ENCODE assay signal across 11 cellular contexts in the genomic region with DNA sequence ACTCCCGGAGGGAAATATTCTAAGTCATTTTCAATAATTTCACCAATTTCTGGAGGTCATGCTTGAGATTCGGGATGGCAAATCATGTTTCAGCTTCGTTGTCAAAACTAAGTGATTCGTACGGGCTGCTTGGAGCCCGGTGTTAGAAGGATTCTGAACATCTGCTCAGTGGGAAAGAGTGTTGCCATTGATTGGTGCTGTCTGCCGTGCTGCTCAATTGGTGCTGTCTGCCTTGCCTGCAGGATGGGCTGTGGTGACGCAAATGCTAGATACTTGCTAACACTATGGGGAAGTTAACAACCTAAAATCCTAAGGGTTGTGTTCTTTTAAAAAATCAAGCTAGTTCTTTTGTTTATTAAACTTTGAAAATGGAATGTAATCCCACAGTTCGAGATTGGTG. TPM values are rescaled to one million over a fixed set of nuclear protein-coding genes. Genes with fewer than 3 reads are reported as not detected.
A peak's percentile ranks its signal among the peaks of the same experiment; 100 is the strongest.
DNase-seq lines count a peak whose midpoint lies in the region; ATAC-seq, FAIRE-seq and TF ChIP-seq lines count a peak whose summit lies in the region.
"Had no signal": no experiment of that assay in that cellular context is flagged by ENCODE, and none has a peak within 500 bp of the region (broad histone marks: within the 10 kb centered on the region; RNA-seq: fewer than 3 reads in every experiment).

No MANE protein-coding gene starts in this region.

- no peaks in the 10 kb centered on the region for H3K4me1 Mint-ChIP-seq in chondrocyte (ENCODE audit: low read depth)

- H3K79me1 ChIP-seq in neuronal stem cell (ENCODE audit: low read depth, low read length): no peaks in the 10 kb centered on the region

- H2BK5ac ChIP-seq in neuronal stem cell (ENCODE audit: low read length): no peak overlapping the region

- H3K18ac ChIP-seq in neuronal stem cell (ENCODE audit: low read length): no peak overlapping the region

- peaks cover 38% of the 10 kb centered on the region for H3K27me3 Mint-ChIP-seq in chondrocyte (ENCODE audit: low read depth)

- TF ChIP-seq CTCF in K562 (IDR thresholded peaks at IDR 0.05 in 2 of 3, conservative IDR thresholded peaks at IDR 0.05 in 1 of 3; ENCODE audit: insufficient read depth in 2 of 3, low read depth in 1 of 3, low read length in 3 of 3) (0 out of 6 replicates have a peak, but pooled peaks of 1 of the 3 experiments have one; percentile 4), D721Med (IDR thresholded peaks at IDR 0.05; ENCODE audit: insufficient read depth, missing control alignments) (no peak), chondrocyte (IDR thresholded peaks at IDR 0.05) (no peak)

- intact Hi-C loops in K562 (cut with micrococcal nuclease): no loop called here

- CTCF ChIA-PET in HEK293T (lab: Yijun Ruan, JAX) (no interaction called here), K562 (lab: Yijun Ruan, JAX; ENCODE audit: low intra/inter-chr PET ratio) (no interaction called here)

- H3K79me2 ChIP-seq in K562 (ENCODE audit: control insufficient read depth, insufficient read depth, low read length): no peaks in the 10 kb centered on the region

- in situ Hi-C loops in K562 (cut with MboI): no loop called here

- peaks cover 4% of the 10 kb centered on the region for H3K4me1 ChIP-seq in NT2/D1 (ENCODE audit: insufficient read depth, insufficient read length)
- peaks cover 0 to 13% of the 10 kb centered on the region in 2 experiments; a peak in 2 of 5 replicates for H3K4me1 ChIP-seq in K562 (replicated peaks in 1 of 2; ENCODE audit: control insufficient read depth in 2 of 2, insufficient read depth in 2 of 2, low read length in 2 of 2)
- peaks cover 0 to 9% of the 10 kb centered on the region in 2 donors for H3K4me1 ChIP-seq in neuronal stem cell (ENCODE audit: control insufficient read depth in 2 of 2, insufficient read depth in 1 of 2, low read depth in 1 of 2, low read length in 2 of 2)

- no peaks in the 10 kb centered on the region for H3K36me3 Mint-ChIP-seq in chondrocyte (ENCODE audit: low read depth)

- H3K14ac ChIP-seq in neuronal stem cell (ENCODE audit: low read length): no peak overlapping the region

- no peak for TF ChIP-seq RAD21 in K562 (CRISPR knock-in tag; conservative IDR thresholded peaks at IDR 0.05 in 1 of 2, IDR thresholded peaks at IDR 0.05 in 1 of 2)

- H3K4me3 ChIP-seq in NT2/D1 (ENCODE audit: insufficient read length, low read depth) (peak overlapping the region; percentile 37), K562 (no peak overlapping the region), neuronal stem cell (ENCODE audit: low read length in 2 of 2) (peak overlapping the region in 1 of 2 donors; percentile 4)

- H3K4ac ChIP-seq in neuronal stem cell (ENCODE audit: low read length): no peak overlapping the region

- ATAC-seq in K562 (peak; percentile 75), GM19395 (IDR thresholded peaks at IDR 0.05; ENCODE audit: unreplicated experiment) (no peak)

- no peaks in the 10 kb centered on the region for H3K9me3 ChIP-seq in NT2/D1 (ENCODE audit: insufficient read depth, low read length)
- no peaks in the 10 kb centered on the region for H3K9me3 ChIP-seq in K562 (replicated peaks; ENCODE audit: control insufficient read depth, insufficient read depth, low read depth, low read length)
- peaks cover 0 to 5% of the 10 kb centered on the region in 2 donors for H3K9me3 ChIP-seq in neuronal stem cell (replicated peaks in 1 of 2; ENCODE audit: control insufficient read depth in 2 of 2, insufficient read depth in 1 of 2, low read depth in 1 of 2, low read length in 2 of 2)

- no peak overlapping the region for H3K4me3 Mint-ChIP-seq in chondrocyte (ENCODE audit: unreplicated experiment)

- WGBS in K562 (ENCODE audit: insufficient coverage, low coverage, missing lambda C conversion rate): 2% methylated on average over 9 of the region's 9 CpGs
- WGBS in neuronal stem cell (ENCODE audit: extremely low coverage in 2 of 2, insufficient read length in 2 of 2, insufficient replicate concordance in 1 of 2), 2 donors: no CpG with 5 or more reads among the region's 9 CpGs

- no peaks in the 10 kb centered on the region; the same call in 1 of the 2 replicates for H4K20me1 ChIP-seq in K562 (replicated peaks; ENCODE audit: control insufficient read depth, insufficient read depth, low read length)

- H3K4me2 ChIP-seq in K562 (ENCODE audit: insufficient read depth, low read length) (no peak overlapping the region; the same call in 1 of the 2 replicates), neuronal stem cell (ENCODE audit: insufficient read depth, low read length, poor library complexity, severe bottlenecking) (no peak overlapping the region)

- H3K36me3 ChIP-seq in NT2/D1 (ENCODE audit: insufficient read depth, insufficient read length, low read length) (no peaks in the 10 kb centered on the region), K562 (ENCODE audit: control insufficient read depth, insufficient read depth, low read length) (no peaks in the 10 kb centered on the region), neuronal stem cell (replicated peaks in 1 of 2; ENCODE audit: control insufficient read depth in 2 of 2, insufficient read depth in 2 of 2, low read length in 2 of 2) (peaks cover 1 to 25% of the 10 kb centered on the region in 2 donors)

- H4K91ac ChIP-seq in neuronal stem cell (ENCODE audit: low read depth, low read length, poor library complexity): no peak overlapping the region

- H3K9me3 Mint-ChIP-seq in chondrocyte (ENCODE audit: low read depth): no peaks in the 10 kb centered on the region

- H3K27me3 ChIP-seq in NT2/D1 (ENCODE audit: insufficient read depth, insufficient read length) (no peaks in the 10 kb centered on the region), K562 (ENCODE audit: control insufficient read depth in 2 of 2, insufficient read depth in 2 of 2, low read length in 2 of 2) (peaks cover 6 to 26% of the 10 kb centered on the region in 2 experiments; a peak in 3 of 5 replicates), neuronal stem cell (ENCODE audit: control insufficient read depth in 3 of 3, insufficient read depth in 3 of 3, low read depth in 1 of 3, low read length in 3 of 3) (peaks cover 0 to 10% (median 0%) of the 10 kb centered on the region in 3 experiments)

- no peak for TF ChIP-seq POLR2A in K562 (conservative IDR thresholded peaks at IDR 0.05)

- H2BK15ac ChIP-seq in neuronal stem cell (ENCODE audit: low read length): no peak overlapping the region

- no peak overlapping the region for H2BK120ac ChIP-seq in neuronal stem cell (ENCODE audit: low read depth, low read length)

- H2AFZ ChIP-seq in K562 (ENCODE audit: low read depth, low read length) (no peak overlapping the region), neuronal stem cell (ENCODE audit: low read length) (peak overlapping the region; percentile 11)

- no peak overlapping the region for H2AK5ac ChIP-seq in neuronal stem cell (ENCODE audit: low read depth, low read length)

- POLR2A ChIA-PET in HEK293T (lab: Yijun Ruan, JAX) (interaction anchor here (1.2 kb wide), 1 partner anchor 16 kb away, joined by 3 read pairs; no protein-coding TSS in a partner anchor), K562 (lab: Yijun Ruan, JAX) (interaction anchor here (0.6 kb wide), 1 partner anchor 94 kb away, joined by 3 read pairs; no protein-coding TSS in a partner anchor)

- H3K27ac Mint-ChIP-seq in chondrocyte (ENCODE audit: unreplicated experiment): no peak overlapping the region

- H2BK12ac ChIP-seq in neuronal stem cell (ENCODE audit: low read length): no peak overlapping the region

- peak; percentile 43 for DNase-seq in HEK293T (ENCODE audit: extremely low spot score)
- no peak for DNase-seq in NT2/D1 (ENCODE audit: low read depth, low spot score)
- peak in 3 of 4 experiments; percentile 14 to 35 (median 25) for DNase-seq in K562 (ENCODE audit: extremely low read depth in 1 of 4, low spot score in 3 of 4)
- no peak for DNase-seq in neuronal stem cell (ENCODE audit: low spot score)
- DNase-seq in D721Med (ENCODE audit: insufficient read length, low spot score): no peak
- no peak for DNase-seq in chondrocyte (ENCODE audit: low spot score)
- DNase-seq: effector CD8-positive, alpha-beta T cell had no signal

- no peak overlapping the region for H3K27ac ChIP-seq in K562 (ENCODE audit: extremely low read depth, low read depth, low read length)
- H3K27ac ChIP-seq in neuronal stem cell (replicated peaks; ENCODE audit: low read length): no peak overlapping the region

- FAIRE-seq in K562 (lab: Jason Lieb, UNC) (no peak), D721Med (lab: Jason Lieb, UNC) (no peak)
- FAIRE-seq: GM18507 had no signal

- TF ChIP-seq EP300 in K562 (IDR thresholded peaks at IDR 0.05; ENCODE audit: low read length): no peak

- H3K9me1 ChIP-seq in K562 (ENCODE audit: control insufficient read depth, insufficient read depth, low read length): no peaks in the 10 kb centered on the region

- H3K23ac ChIP-seq in neuronal stem cell (ENCODE audit: low read depth, low read length, poor library complexity): no peak overlapping the region

- H3K9ac ChIP-seq in NT2/D1 (ENCODE audit: insufficient read length, low read depth): no peak overlapping the region
- H3K9ac ChIP-seq in K562 (ENCODE audit: insufficient read depth in 1 of 2, low read depth in 2 of 2, low read length in 2 of 2): no peak overlapping the region
- no peak overlapping the region for H3K9ac ChIP-seq in neuronal stem cell (ENCODE audit: low read depth, low read length, poor library complexity)

- no TSS peak for BruUV-seq in K562 (replicated peaks; lab: Mats Ljungman, UMichigan)

- H4K8ac ChIP-seq in neuronal stem cell (ENCODE audit: low read depth, low read length): no peak overlapping the region

RNA-seq across cellular contexts. Expression of a gene that starts 17.3 kb away (rescaled TPM):
- total RNA-seq in K562 (2011; cell fraction: chromatin; rRNA removed; ENCODE audit: low replicate concordance): not detected in 2 replicates
- total RNA-seq in K562 (2011; cell fraction: nucleolus; rRNA removed): not detected in 2 replicates
- not detected in 2 replicates for total RNA-seq in K562 (2011; cell fraction: nucleoplasm; rRNA removed)
- 0.05 TPM in 1 of 2 replicates, not detected in the other for total RNA-seq in K562 (2014; rRNA removed)
- not detected in 2 replicates for total RNA-seq in K562 (2014; rRNA removed; fragmentation: Illumina TruSeq; extraction: Trizol)
- total RNA-seq in K562 (2015; rRNA removed; fragmentation: Illumina TruSeq; extraction: Trizol): not detected in 2 replicates
- total RNA-seq in K562 (2021): 0.02 TPM in 1 of 2 replicates, not detected in the other
- not detected in 2 replicates for polyA plus RNA-seq in K562 (2011; rRNA removed)
- not detected in 2 replicates for polyA plus RNA-seq in K562 (2011; cell fraction: cytosol; rRNA removed)
- polyA plus RNA-seq in K562 (2011; cell fraction: nucleus; rRNA removed): not detected in 2 replicates
- 0.01 and 0.03 TPM in 2 replicates for polyA plus RNA-seq in K562 (2012)
- not detected in 2 replicates for polyA plus RNA-seq in K562 (2014; fragmentation: Illumina TruSeq; extraction: Trizol)
- not detected for polyA plus RNA-seq in K562 (2014; fragmentation: Nextera tagmentation; extraction: Ambion mirVana)
- not detected in 2 replicates for polyA plus RNA-seq in K562 (2014; rRNA removed)
- not detected in 2 replicates for polyA minus RNA-seq in K562 (2011; rRNA and poly(A)+ RNA removed)
- not detected in 2 replicates for polyA minus RNA-seq in K562 (2011; cell fraction: cytosol; rRNA and poly(A)+ RNA removed)
- not detected in 2 replicates for polyA minus RNA-seq in K562 (2011; cell fraction: nucleus; rRNA and poly(A)+ RNA removed)
- polyA plus RNA-seq in neuronal stem cell (2013, experiment 1 of 2): 0.60 TPM
- 0.65 TPM for polyA plus RNA-seq in neuronal stem cell (2013, experiment 2 of 2)
- 0.05 TPM in 1 of 3 replicates, not detected in the others for total RNA-seq in chondrocyte

RNA-seq across cellular contexts. Expression of a gene that starts 36.4 kb away (rescaled TPM):
- not detected in 2 replicates for total RNA-seq in K562 (2011; cell fraction: chromatin; rRNA removed; ENCODE audit: low replicate concordance)
- total RNA-seq in K562 (2011; cell fraction: nucleolus; rRNA removed): not detected in 2 replicates
- not detected in 2 replicates for total RNA-seq in K562 (2011; cell fraction: nucleoplasm; rRNA removed)
- total RNA-seq in K562 (2014; rRNA removed) (not detected in 2 replicates), K562 (2014; rRNA removed; fragmentation: Illumina TruSeq; extraction: Trizol) (not detected in 2 replicates), K562 (2015; rRNA removed; fragmentation: Illumina TruSeq; extraction: Trizol) (not detected in 2 replicates), K562 (2021) (not detected in 2 replicates), chondrocyte (not detected in 3 replicates)
- polyA plus RNA-seq in K562 (2011; rRNA removed) (not detected in 2 replicates), K562 (2014; fragmentation: Illumina TruSeq; extraction: Trizol) (not detected in 2 replicates), K562 (2014; fragmentation: Nextera tagmentation; extraction: Ambion mirVana) (not detected), K562 (2014; rRNA removed) (not detected in 2 replicates)
- not detected in 2 replicates for polyA plus RNA-seq in K562 (2011; cell fraction: cytosol; rRNA removed)
- not detected in 2 replicates for polyA plus RNA-seq in K562 (2011; cell fraction: nucleus; rRNA removed)
- not detected in 2 replicates for polyA plus RNA-seq in K562 (2012)
- not detected in 2 replicates for polyA minus RNA-seq in K562 (2011; rRNA and poly(A)+ RNA removed)
- not detected in 2 replicates for polyA minus RNA-seq in K562 (2011; cell fraction: cytosol; rRNA and poly(A)+ RNA removed)
- not detected in 2 replicates for polyA minus RNA-seq in K562 (2011; cell fraction: nucleus; rRNA and poly(A)+ RNA removed)
- polyA plus RNA-seq in neuronal stem cell (2013, experiment 1 of 2): 121 TPM
- 117 TPM for polyA plus RNA-seq in neuronal stem cell (2013, experiment 2 of 2)
- total RNA-seq: skeletal muscle tissue had no signal

RNA-seq across cellular contexts. Expression of a gene that starts 46.0 kb away (rescaled TPM):
- total RNA-seq in K562 (2011; cell fraction: chromatin; rRNA removed; ENCODE audit: low replicate concordance): not detected in 2 replicates
- not detected in 2 replicates for total RNA-seq in K562 (2011; cell fraction: nucleolus; rRNA removed)
- total RNA-seq in K562 (2011; cell fraction: nucleoplasm; rRNA removed): not detected in 2 replicates
- total RNA-seq in K562 (2014; rRNA removed) (not detected in 2 replicates), K562 (2014; rRNA removed; fragmentation: Illumina TruSeq; extraction: Trizol) (not detected in 2 replicates), K562 (2015; rRNA removed; fragmentation: Illumina TruSeq; extraction: Trizol) (not detected in 2 replicates), K562 (2021) (not detected in 2 replicates), chondrocyte (not detected in 3 replicates)
- polyA plus RNA-seq in K562 (2011; rRNA removed) (not detected in 2 replicates), K562 (2014; fragmentation: Illumina TruSeq; extraction: Trizol) (not detected in 2 replicates), K562 (2014; fragmentation: Nextera tagmentation; extraction: Ambion mirVana) (not detected), K562 (2014; rRNA removed) (not detected in 2 replicates)
- polyA plus RNA-seq in K562 (2011; cell fraction: cytosol; rRNA removed): not detected in 2 replicates
- polyA plus RNA-seq in K562 (2011; cell fraction: nucleus; rRNA removed): not detected in 2 replicates
- not detected in 2 replicates for polyA plus RNA-seq in K562 (2012)
- not detected in 2 replicates for polyA minus RNA-seq in K562 (2011; rRNA and poly(A)+ RNA removed)
- polyA minus RNA-seq in K562 (2011; cell fraction: cytosol; rRNA and poly(A)+ RNA removed): not detected in 2 replicates
- not detected in 2 replicates for polyA minus RNA-seq in K562 (2011; cell fraction: nucleus; rRNA and poly(A)+ RNA removed)
- 4.0 TPM for polyA plus RNA-seq in neuronal stem cell (2013, experiment 1 of 2)
- polyA plus RNA-seq in neuronal stem cell (2013, experiment 2 of 2): 3.9 TPM
- polyA plus RNA-seq: urinary bladder had no signal

Comparison
In these comparisons a context has a peak if more than half of its experiments do, and no peak if none do; other contexts are left out.
1. DNase-seq: peak in HEK293T (single experiment) and K562 (3 of 4); none in NT2/D1 (single experiment), neuronal stem cell (single experiment), D721Med (single experiment) and chondrocyte (single experiment).